ENCODE assay signal across 20 cellular contexts in genomic region chr16:58513874-58514273, GRCh38. TPM values are rescaled to one million over a fixed set of nuclear protein-coding genes. Genes with fewer than 3 reads are reported as not detected.
DNase-seq lines count a peak whose midpoint lies in the region; ATAC-seq, FAIRE-seq and TF ChIP-seq lines count a peak whose summit lies in the region.
"Had no signal": no experiment of that assay in that cellular context is flagged by ENCODE, and none has a peak within 500 bp of the region (broad histone marks: within the 10 kb centered on the region; RNA-seq: fewer than 3 reads in every experiment).

No MANE protein-coding gene starts in this region.

- no peak for DNase-seq in activated T-cell treated with anti-CD3 and anti-CD28 coated beads, Interleukin-2, amount 50 U/mL, for 72 hours
- DNase-seq in activated T-cell treated with anti-CD3 and anti-CD28 coated beads for 4 hours = no peak
- DNase-seq in activated naive CD8-positive, alpha-beta T cell treated with anti-CD3 and anti-CD28 coated beads for 36 hours = no peak
- DNase-seq in progenitor cell of endocrine pancreas (ENCODE audit: low spot score, unreplicated experiment) = no peak
- no peak for DNase-seq in pancreas
- DNase-seq: ACHN; activated CD4-positive, alpha-beta T cell treated with anti-CD3 and anti-CD28 coated beads, Interleukin-2, amount 50 U/mL, for 1 hour; anterior cingulate cortex; CD4-positive, CD25-positive, alpha-beta regulatory T cell; DND-41; left lung; mucosa of descending colon; NCI-H748 treated with DMSO at 0.1 percent for 48 hours; nucleus accumbens; stimulated activated CD4-positive, alpha-beta T cell treated with anti-CD3 and anti-CD28 coated beads, Interleukin-1b, Interleukin-23, amount 100 ng/mL, for 48 hours had no signal

- H3K27ac Mint-ChIP-seq in activated T-cell treated with anti-CD3 and anti-CD28 coated beads, Interleukin-2, amount 50 U/mL, for 72 hours = peak overlapping the region; percentile 42
- no peak overlapping the region for H3K27ac Mint-ChIP-seq in activated naive CD8-positive, alpha-beta T cell treated with anti-CD3 and anti-CD28 coated beads for 36 hours
- peak overlapping the region; percentile 67 for H3K27ac Mint-ChIP-seq in progenitor cell of endocrine pancreas

- peaks cover 12% of the 10 kb centered on the region for H3K4me1 ChIP-seq in HUES48 (ENCODE audit: control insufficient read depth, insufficient read depth, low read length)
- H3K4me1 ChIP-seq in pancreas = peaks cover 5 to 18% (median 7%) of the 10 kb centered on the region in 3 donors

- H3K27ac ChIP-seq in HUES48 (ENCODE audit: low read depth, low read length) (no peak overlapping the region), pancreas (no peak overlapping the region)
- H3K27ac ChIP-seq: left lung had no signal

- H3K36me3 Mint-ChIP-seq in activated T-cell treated with anti-CD3 and anti-CD28 coated beads, Interleukin-2, amount 50 U/mL, for 72 hours (ENCODE audit: insufficient read depth in 2 of 2) = peaks cover 2 to 3% of the 10 kb centered on the region in 2 donors
- peaks cover 18% of the 10 kb centered on the region for H3K36me3 Mint-ChIP-seq in activated naive CD8-positive, alpha-beta T cell treated with anti-CD3 and anti-CD28 coated beads for 36 hours
- peaks cover 7% of the 10 kb centered on the region for H3K36me3 Mint-ChIP-seq in progenitor cell of endocrine pancreas (ENCODE audit: insufficient read depth)

- no peaks in the 10 kb centered on the region for H3K27me3 Mint-ChIP-seq in activated T-cell treated with anti-CD3 and anti-CD28 coated beads, Interleukin-2, amount 50 U/mL, for 72 hours (ENCODE audit: low read depth)
- no peaks in the 10 kb centered on the region for H3K27me3 Mint-ChIP-seq in activated naive CD8-positive, alpha-beta T cell treated with anti-CD3 and anti-CD28 coated beads for 36 hours
- H3K27me3 Mint-ChIP-seq in progenitor cell of endocrine pancreas = no peaks in the 10 kb centered on the region
- H3K27me3 Mint-ChIP-seq: CD4-positive, CD25-positive, alpha-beta regulatory T cell had no signal

- WGBS in pancreas, 2 donors = 45 to 46% methylated on average over 3 of the region's 3 CpGs

- H3K4me3 Mint-ChIP-seq in activated T-cell treated with anti-CD3 and anti-CD28 coated beads, Interleukin-2, amount 50 U/mL, for 72 hours = no peak overlapping the region
- H3K4me3 Mint-ChIP-seq in activated naive CD8-positive, alpha-beta T cell treated with anti-CD3 and anti-CD28 coated beads for 36 hours = peak overlapping the region; percentile 35
- no peak overlapping the region for H3K4me3 Mint-ChIP-seq in progenitor cell of endocrine pancreas (ENCODE audit: low read depth)

- no peak for FAIRE-seq in pancreas (lab: Jason Lieb, UNC)
- FAIRE-seq: urothelium cell line had no signal

- intact Hi-C loops in pancreas (cut with DNase I) = loop anchor here in 1 of 3 donors (5.0 kb wide), 1 partner anchor 143 kb away; no protein-coding TSS in a partner anchor

- no peak for ATAC-seq in activated T-cell treated with anti-CD3 and anti-CD28 coated beads, Interleukin-2, amount 50 U/mL, for 72 hours (replicated peaks in 1 of 2)
- ATAC-seq in pancreas (no peak), HG02759 (IDR thresholded peaks at IDR 0.05; ENCODE audit: unreplicated experiment) (no peak), HG03025 (IDR thresholded peaks at IDR 0.05; ENCODE audit: low FRiP score, unreplicated experiment) (no peak)
- ATAC-seq: left lung, mucosa of descending colon, sciatic nerve had no signal

- no peaks in the 10 kb centered on the region for H3K9me3 Mint-ChIP-seq in activated T-cell treated with anti-CD3 and anti-CD28 coated beads, Interleukin-2, amount 50 U/mL, for 72 hours
- H3K9me3 Mint-ChIP-seq in activated naive CD8-positive, alpha-beta T cell treated with anti-CD3 and anti-CD28 coated beads for 36 hours = no peaks in the 10 kb centered on the region
- H3K9me3 Mint-ChIP-seq in progenitor cell of endocrine pancreas (ENCODE audit: low read depth) = no peaks in the 10 kb centered on the region
- H3K9me3 Mint-ChIP-seq: CD4-positive, CD25-positive, alpha-beta regulatory T cell had no signal

- H3K4me3 ChIP-seq in HUES48 (ENCODE audit: low read depth, low read length) (peak overlapping the region; percentile 89; the same call in 1 of the 2 replicates), pancreas (no peak overlapping the region)
- H3K4me3 ChIP-seq: mucosa of descending colon had no signal

- peaks cover 40% of the 10 kb centered on the region for H3K4me1 Mint-ChIP-seq in activated T-cell treated with anti-CD3 and anti-CD28 coated beads, Interleukin-2, amount 50 U/mL, for 72 hours (ENCODE audit: low read depth)
- H3K4me1 Mint-ChIP-seq in activated naive CD8-positive, alpha-beta T cell treated with anti-CD3 and anti-CD28 coated beads for 36 hours = peaks cover 32% of the 10 kb centered on the region
- peaks cover 17% of the 10 kb centered on the region for H3K4me1 Mint-ChIP-seq in progenitor cell of endocrine pancreas (ENCODE audit: low read depth)

- H3K9ac ChIP-seq in HUES48 (ENCODE audit: low read depth, low read length) = no peak overlapping the region

- H3K9me3 ChIP-seq in HUES48 (ENCODE audit: control insufficient read depth, insufficient read depth, low read length) (no peaks in the 10 kb centered on the region), pancreas (no peaks in the 10 kb centered on the region)
- H3K9me3 ChIP-seq: left lung, mucosa of descending colon had no signal

- TF ChIP-seq CTCF in progenitor cell of endocrine pancreas (IDR thresholded peaks at IDR 0.05; ENCODE audit: unreplicated experiment) (no peak), pancreas (IDR thresholded peaks at IDR 0.05) (no peak)

- H3K27me3 ChIP-seq in HUES48 (ENCODE audit: control insufficient read depth, insufficient read depth, low read length) = no peaks in the 10 kb centered on the region
- H3K27me3 ChIP-seq in pancreas = no peaks in the 10 kb centered on the region
- H3K27me3 ChIP-seq: left lung had no signal

- H3K36me3 ChIP-seq in HUES48 (ENCODE audit: control insufficient read depth, insufficient read depth, low read length) (peaks cover 32% of the 10 kb centered on the region), pancreas (peaks cover 0 to 9% (median 0%) of the 10 kb centered on the region in 3 donors)

RNA-seq across cellular contexts. Expression of gene SETD6, which starts 1.4 kb away (rescaled TPM):
- 10 to 100 TPM in 1 of 2 donors, 1 to 10 TPM in 1; 9.1 to 11.6 TPM for total RNA-seq in activated T-cell treated with anti-CD3 and anti-CD28 coated beads, Interleukin-2, amount 50 U/mL, for 72 hours
- total RNA-seq in activated naive CD8-positive, alpha-beta T cell treated with anti-CD3 and anti-CD28 coated beads for 36 hours = 10 to 100 TPM; 18.7 to 20.2 TPM
- total RNA-seq in progenitor cell of endocrine pancreas (33.7 and 35.4 TPM in 2 replicates), pancreas (10 to 100 TPM; 13.8 to 23.0 (median 20.2) TPM)
- polyA plus RNA-seq in pancreas = 10 to 100 TPM; 30.6 to 38.2 TPM

RNA-seq across cellular contexts. Expression of gene NDRG4, which starts 13.9 kb away (rescaled TPM):
- 1 to 10 TPM; 5.2 TPM for total RNA-seq in activated T-cell treated with anti-CD3 and anti-CD28 coated beads, Interleukin-2, amount 50 U/mL, for 72 hours
- total RNA-seq in activated naive CD8-positive, alpha-beta T cell treated with anti-CD3 and anti-CD28 coated beads for 36 hours = 1 to 10 TPM; 6.8 to 7.3 TPM
- total RNA-seq in progenitor cell of endocrine pancreas (25.7 and 37.5 TPM in 2 replicates), pancreas (1 to 10 TPM; 2.0 to 6.7 (median 3.9) TPM)
- 10 to 100 TPM; 10.1 to 25.8 TPM for polyA plus RNA-seq in pancreas
